9 cellular contexts compared by ENCODE assay signal in genomic region chr6:44221961-44222335, GRCh38. TPM values are rescaled to one million over a fixed set of nuclear protein-coding genes. Genes with fewer than 3 reads are reported as not detected.
DNase-seq lines count a peak whose midpoint lies in the region; ATAC-seq, FAIRE-seq and TF ChIP-seq lines count a peak whose summit lies in the region.
"Had no signal": no experiment of that assay in that cellular context is flagged by ENCODE, and none has a peak within 500 bp of the region (broad histone marks: within the 10 kb centered on the region; RNA-seq: fewer than 3 reads in every experiment).

No MANE protein-coding gene starts in this region.

- no peak overlapping the region for H3K9ac ChIP-seq in mammary epithelial cell (ENCODE audit: insufficient read depth, low read length)

- H3K36me3 ChIP-seq in mammary epithelial cell (ENCODE audit: insufficient read depth, low read length) = no peaks in the 10 kb centered on the region
- no peaks in the 10 kb centered on the region for H3K36me3 ChIP-seq in aorta (ENCODE audit: control insufficient read depth in 1 of 2, insufficient read depth in 2 of 2, low read length in 1 of 2)
- H3K36me3 ChIP-seq in small intestine (ENCODE audit: control insufficient read depth in 2 of 2, insufficient read depth in 2 of 2, low read length in 2 of 2) = no peaks in the 10 kb centered on the region

- intact Hi-C loops in mammary epithelial cell (cut with micrococcal nuclease) (loop anchor here (1.0 to 2.0 kb wide), 3 partner anchors 15 to 50 kb away; partner anchors contain the start of gene SLC35B2), aorta (cut with DNase I) (loop anchor here in 1 of 2 donors (1.0 kb wide), 1 partner anchor 15 kb away; no protein-coding TSS in a partner anchor)

- H3K4me3 ChIP-seq in mammary epithelial cell (replicated peaks in 1 of 3; ENCODE audit: insufficient read depth in 1 of 3, low read depth in 2 of 3, low read length in 3 of 3) = no peak overlapping the region
- no peak overlapping the region for H3K4me3 ChIP-seq in aorta (ENCODE audit: low read length in 2 of 2)
- H3K4me3 ChIP-seq in small intestine (ENCODE audit: low read depth in 1 of 2, low read length in 2 of 2) = no peak overlapping the region
- H3K4me3 ChIP-seq: mucosa of descending colon had no signal

- no peak overlapping the region for H3K4me3 Mint-ChIP-seq in stimulated activated naive CD8-positive, alpha-beta T cell treated with anti-CD3 and anti-CD28 coated beads, Interleukin-15, Interleukin-2, amounts not matched to agents 100 ng/mL and 50 ng/mL, for 24 hours
- peak overlapping the region; percentile 31 to 83 (median 80) for H3K4me3 Mint-ChIP-seq in nephron

- H3K4me2 ChIP-seq in mammary epithelial cell (ENCODE audit: insufficient read depth, low read depth, low read length) = no peak overlapping the region

- H3K9me3 ChIP-seq in mammary epithelial cell (replicated peaks; ENCODE audit: insufficient read depth, low read length) (no peaks in the 10 kb centered on the region), aorta (ENCODE audit: control insufficient read depth, low read length) (no peaks in the 10 kb centered on the region), small intestine (ENCODE audit: control insufficient read depth, low read depth) (no peaks in the 10 kb centered on the region)
- H3K9me3 ChIP-seq: mucosa of descending colon had no signal

- TF ChIP-seq CTCF in mammary epithelial cell (conservative IDR thresholded peaks at IDR 0.05 in 1 of 2, IDR thresholded peaks at IDR 0.05 in 1 of 2; ENCODE audit: extremely low read depth in 1 of 2, insufficient read depth in 1 of 2, low read depth in 1 of 2, low read length in 2 of 2) (no peak), nephron (IDR thresholded peaks at IDR 0.05; ENCODE audit: unreplicated experiment in 3 of 3) (no peak)

- peak overlapping the region; percentile 4 for H2AFZ ChIP-seq in mammary epithelial cell (ENCODE audit: low read depth, low read length)

- H3K79me2 ChIP-seq in mammary epithelial cell (ENCODE audit: insufficient read depth, low read length) = peaks cover 34% of the 10 kb centered on the region

- dilution Hi-C loops in mammary epithelial cell (cut with HindIII; ENCODE audit: low sequenced_read_pairs) = no loop called here

- H3K27me3 Mint-ChIP-seq in stimulated activated naive CD8-positive, alpha-beta T cell treated with anti-CD3 and anti-CD28 coated beads, Interleukin-15, Interleukin-2, amounts not matched to agents 100 ng/mL and 50 ng/mL, for 24 hours = no peaks in the 10 kb centered on the region
- H3K27me3 Mint-ChIP-seq in nephron (ENCODE audit: low read depth) = peaks cover 9% of the 10 kb centered on the region

- H3K4me1 ChIP-seq in mammary epithelial cell (ENCODE audit: insufficient read depth, low read length) (peaks cover 57% of the 10 kb centered on the region), aorta (ENCODE audit: control insufficient read depth in 1 of 2, insufficient read depth in 2 of 2, low read length in 2 of 2) (no peaks in the 10 kb centered on the region), small intestine (ENCODE audit: control insufficient read depth in 2 of 2, insufficient read depth in 1 of 2, low read depth in 1 of 2, low read length in 1 of 2) (peaks cover 0 to 5% of the 10 kb centered on the region in 2 donors)

- 57% methylated on average over 1 of the region's 2 CpGs for WGBS in mammary epithelial cell (ENCODE audit: low coverage, missing lambda C conversion rate)
- 9 to 24% methylated on average over 2 of the region's 2 CpGs for WGBS in aorta, 2 donors
- 29 to 61% (median 52%) methylated on average over 2 of the region's 2 CpGs for WGBS in small intestine, 3 donors

- H3K27ac ChIP-seq in mammary epithelial cell (ENCODE audit: insufficient read depth, low read depth, low read length) (no peak overlapping the region), aorta (ENCODE audit: low read depth in 1 of 2, low read length in 2 of 2) (peak overlapping the region; percentile 51 to 84), small intestine (ENCODE audit: low read depth in 1 of 2, low read length in 1 of 2) (peak overlapping the region in 1 of 2 donors; percentile 6)

- BruUV-seq in mammary epithelial cell (replicated peaks; lab: Mats Ljungman, UMichigan) = no TSS peak

- H4K20me1 ChIP-seq in mammary epithelial cell (ENCODE audit: insufficient read depth, low read length) = no peaks in the 10 kb centered on the region

- in situ Hi-C loops in mammary epithelial cell (cut with MboI; ENCODE audit: low sequenced_read_pairs in 2 of 2) = no loop called here

- ATAC-seq in stimulated activated naive CD8-positive, alpha-beta T cell treated with anti-CD3 and anti-CD28 coated beads, Interleukin-15, Interleukin-2, amounts not matched to agents 100 U/mL and 50 U/mL, for 24 hours = no peak
- ATAC-seq in aorta (ENCODE audit: low FRiP score) (no peak), HG03280 (IDR thresholded peaks at IDR 0.05; ENCODE audit: unreplicated experiment) (no peak), HG02870 (IDR thresholded peaks at IDR 0.05; ENCODE audit: unreplicated experiment) (no peak)

- no peak for FAIRE-seq in small intestine (lab: Jason Lieb, UNC)

- peaks cover 11% of the 10 kb centered on the region for H3K36me3 Mint-ChIP-seq in stimulated activated naive CD8-positive, alpha-beta T cell treated with anti-CD3 and anti-CD28 coated beads, Interleukin-15, Interleukin-2, amounts not matched to agents 100 ng/mL and 50 ng/mL, for 24 hours (ENCODE audit: low read depth)
- H3K36me3 Mint-ChIP-seq in nephron (ENCODE audit: low read depth) = no peaks in the 10 kb centered on the region

- CTCF ChIA-PET in mammary epithelial cell (lab: Charles Lee; ENCODE audit: low non-redundant PET) = interaction anchor here (0.7 kb wide), 1 partner anchor 13 kb away, joined by 5 read pairs; no protein-coding TSS in a partner anchor

- H3K4me1 Mint-ChIP-seq in stimulated activated naive CD8-positive, alpha-beta T cell treated with anti-CD3 and anti-CD28 coated beads, Interleukin-15, Interleukin-2, amounts not matched to agents 100 ng/mL and 50 ng/mL, for 24 hours (ENCODE audit: low read depth) = peaks cover 55% of the 10 kb centered on the region
- H3K4me1 Mint-ChIP-seq in nephron = peaks cover 64% of the 10 kb centered on the region

- DNase-seq in stimulated activated naive CD8-positive, alpha-beta T cell treated with anti-CD3 and anti-CD28 coated beads, Interleukin-15, Interleukin-2, amounts not matched to agents 100 U/mL and 50 U/mL, for 24 hours = no peak
- DNase-seq in mammary epithelial cell (no peak), aorta (no peak), small intestine (no peak)

- H3K9me3 Mint-ChIP-seq in stimulated activated naive CD8-positive, alpha-beta T cell treated with anti-CD3 and anti-CD28 coated beads, Interleukin-15, Interleukin-2, amounts not matched to agents 100 ng/mL and 50 ng/mL, for 24 hours = no peaks in the 10 kb centered on the region
- H3K9me3 Mint-ChIP-seq in nephron = no peaks in the 10 kb centered on the region

- H3K27me3 ChIP-seq in mammary epithelial cell (ENCODE audit: insufficient read depth, low read length) (no peaks in the 10 kb centered on the region), aorta (ENCODE audit: control insufficient read depth in 1 of 2, insufficient read depth in 2 of 2, low read length in 1 of 2) (no peaks in the 10 kb centered on the region), small intestine (ENCODE audit: control insufficient read depth in 2 of 2, insufficient read depth in 2 of 2, low read length in 2 of 2) (no peaks in the 10 kb centered on the region)

- H3K27ac Mint-ChIP-seq in stimulated activated naive CD8-positive, alpha-beta T cell treated with anti-CD3 and anti-CD28 coated beads, Interleukin-15, Interleukin-2, amounts not matched to agents 100 ng/mL and 50 ng/mL, for 24 hours = peak overlapping the region; percentile 40
- peak overlapping the region; percentile 76 to 86 (median 83) for H3K27ac Mint-ChIP-seq in nephron

RNA-seq across cellular contexts. Expression of gene SLC29A1, which starts 1.4 kb away (rescaled TPM):
- total RNA-seq in mammary epithelial cell = 10 to 100 TPM; 45.7 to 55.5 TPM
- 156 TPM for polyA plus RNA-seq in mammary epithelial cell
- polyA minus RNA-seq in mammary epithelial cell = 157 TPM
- 100 to 1,000 TPM; 121 to 142 TPM for total RNA-seq in aorta
- polyA plus RNA-seq in aorta = 100 to 1,000 TPM in 1 of 2 donors, 10 to 100 TPM in 1; 38.3 to 120 TPM
- polyA plus RNA-seq in small intestine = 10 to 100 TPM in 1 of 3 donors, 1 to 10 TPM in 2; 2.4 to 23.8 (median 3.4) TPM

RNA-seq across cellular contexts. Expression of gene MYMX, which starts 5.2 kb away (rescaled TPM):
- total RNA-seq in mammary epithelial cell (under 1 TPM in 1 of 2 donors, not detected in 1; 0.17 TPM), aorta (1 to 10 TPM in 1 of 2 donors, not detected in 1; 1.6 TPM)
- polyA plus RNA-seq in mammary epithelial cell (0.12 TPM), aorta (1 to 10 TPM in 1 of 2 donors, not detected in 1; 1.3 TPM), small intestine (under 1 TPM in 1 of 3 donors, not detected in 2; 0.98 TPM)
- polyA minus RNA-seq in mammary epithelial cell = not detected

RNA-seq across cellular contexts. Expression of gene HSP90AB1, which starts 25.0 kb away (rescaled TPM):
- total RNA-seq in mammary epithelial cell (100 to 1,000 TPM; 872 to 986 TPM), aorta (100 to 1,000 TPM; 490 to 636 TPM)
- polyA plus RNA-seq in mammary epithelial cell (1,054 TPM), aorta (100 to 1,000 TPM; 385 to 391 TPM), small intestine (100 to 1,000 TPM; 100 to 530 (median 171) TPM)
- 1,190 TPM for polyA minus RNA-seq in mammary epithelial cell

RNA-seq across cellular contexts. Expression of gene SLC35B2, which starts 35.4 kb away (rescaled TPM):
- 10 to 100 TPM; 72.6 to 76.3 TPM for total RNA-seq in mammary epithelial cell
- 134 TPM for polyA plus RNA-seq in mammary epithelial cell
- polyA minus RNA-seq in mammary epithelial cell = 104 TPM
- 10 to 100 TPM; 23.4 to 26.0 TPM for total RNA-seq in aorta
- 10 to 100 TPM; 10.6 to 27.7 TPM for polyA plus RNA-seq in aorta
- 10 to 100 TPM in 2 of 3 donors, 1 to 10 TPM in 1; 6.5 to 33.2 (median 11.3) TPM for polyA plus RNA-seq in small intestine

RNA-seq across cellular contexts. Expression of gene NFKBIE, which starts 43.4 kb away (rescaled TPM):
- 10 to 100 TPM in 1 of 2 donors, 1 to 10 TPM in 1; 4.7 to 10.4 TPM for total RNA-seq in mammary epithelial cell
- polyA plus RNA-seq in mammary epithelial cell = 6.6 TPM
- 2.8 TPM for polyA minus RNA-seq in mammary epithelial cell
- 10 to 100 TPM in 1 of 2 donors, 1 to 10 TPM in 1; 5.4 to 10.9 TPM for total RNA-seq in aorta
- 1 to 10 TPM; 3.5 to 4.4 TPM for polyA plus RNA-seq in aorta
- 10 to 100 TPM in 1 of 3 donors, 1 to 10 TPM in 2; 7.6 to 13.5 (median 8.3) TPM for polyA plus RNA-seq in small intestine
